9 cellular contexts compared by ENCODE assay signal in genomic region chr1:150551049-150551783, GRCh38. TPM values are rescaled to one million over a fixed set of nuclear protein-coding genes. Genes with fewer than 3 reads are reported as not detected.
DNase-seq lines count a peak whose midpoint lies in the region; ATAC-seq, FAIRE-seq and TF ChIP-seq lines count a peak whose summit lies in the region.
"Had no signal": no experiment of that assay in that cellular context is flagged by ENCODE, and none has a peak within 500 bp of the region (broad histone marks: within the 10 kb centered on the region; RNA-seq: fewer than 3 reads in every experiment).

No MANE protein-coding gene starts in this region.

- in situ Hi-C loops in HepG2 (cut with HindIII; ENCODE audit: extremely low pct_ligation_motif_present, low pct_unique_long_range_greater_than_20kb), result loop anchor here (5.0 kb wide), 1 partner anchor 84 kb away; no protein-coding TSS in a partner anchor

- no peak for DNase-seq in HFFc6
- peak; percentile 39 to 43 for DNase-seq in activated T-cell treated with anti-CD3 and anti-CD28 coated beads, Interleukin-2, amount 50 U/mL, for 48 hours
- DNase-seq in HepG2 (ENCODE audit: low spot score), result no peak
- no peak for DNase-seq in stomach
- no peak for DNase-seq in NCI-H446 treated with DMSO at 0.1 percent for 48 hours (lab: John Stamatoyannopoulos, UW)
- no peak for DNase-seq in lower leg skin (ENCODE audit: low spot score in 2 of 2)
- DNase-seq in SK-N-SH, result no peak
- DNase-seq: activated naive CD8-positive, alpha-beta T cell treated with anti-CD3 and anti-CD28 coated beads, Interleukin-2, amount 10 ng/mL, durations not matched to agents 7 days and 5 days had no signal

- no peaks in the 10 kb centered on the region for H3K9me2 ChIP-seq in SK-N-SH

- CTCF ChIA-PET in HepG2 (lab: Yijun Ruan, JAX; ENCODE audit: low intra/inter-chr PET ratio, low total read pairs) (interaction anchor here (1.0 kb wide), 1 partner anchor 87 kb away, joined by 3 read pairs; no protein-coding TSS in a partner anchor), SK-N-SH (lab: Yijun Ruan, JAX) (interaction anchor here (1.2 to 7.3 kb wide), 3 partner anchors 9 to 70 kb away, joined by 4 to 88 read pairs (median 8); no protein-coding TSS in a partner anchor)

- intact Hi-C loops in HepG2 (cut with micrococcal nuclease; ENCODE audit: unreplicated experiment) (loop anchor here (10.0 kb wide), 1 partner anchor 296 kb away; the partner anchor contains the start of gene CA14), stomach (cut with DNase I; ENCODE audit: low total_unique reads) (loop anchor here (10.0 kb wide), 1 partner anchor 74 kb away; the partner anchor contains the start of gene ENSA), lower leg skin (cut with DNase I; ENCODE audit: low total_unique reads) (loop anchor here (10.0 kb wide), 1 partner anchor 444 kb away; no protein-coding TSS in a partner anchor)

- peak overlapping the region; percentile 91; the same call in 1 of the 2 replicates for H3K4me3 Mint-ChIP-seq in HFFc6
- H3K4me3 Mint-ChIP-seq: activated naive CD8-positive, alpha-beta T cell treated with anti-CD3 and anti-CD28 coated beads, Interleukin-2, amount 10 ng/mL, durations not matched to agents 7 days and 5 days had no signal

- H2AFZ ChIP-seq in HepG2 (ENCODE audit: low read length) (no peak overlapping the region), SK-N-SH (ENCODE audit: low read depth) (no peak overlapping the region)

- H3K36me3 ChIP-seq in HepG2 (replicated peaks in 1 of 2; ENCODE audit: control insufficient read depth in 1 of 2, insufficient read depth in 2 of 2, low read length in 2 of 2), result peaks cover 0 to 4% of the 10 kb centered on the region in 2 experiments; a peak in 1 of 5 replicates
- peaks cover 0 to 27% (median 13%) of the 10 kb centered on the region in 4 donors for H3K36me3 ChIP-seq in stomach
- no peaks in the 10 kb centered on the region for H3K36me3 ChIP-seq in SK-N-SH (replicated peaks in 1 of 2; ENCODE audit: control insufficient read depth in 1 of 2, insufficient read depth in 2 of 2, low read length in 1 of 2)

- POLR2A ChIA-PET in HepG2 (lab: Yijun Ruan, JAX), result interaction anchor here (0.9 to 6.9 kb wide), 9 partner anchors 11 to 187 kb away, joined by 4 to 88 read pairs (median 6); partner anchors contain the start of genes ENSA, FALEC, MCL1 and RPRD2
- POLR2A ChIA-PET in SK-N-SH (lab: Yijun Ruan, JAX), result interaction anchor here (0.6 kb wide), 1 partner anchor 197 kb away, joined by 5 read pairs; no protein-coding TSS in a partner anchor

- peaks cover 6% of the 10 kb centered on the region for H3K36me3 Mint-ChIP-seq in HFFc6 (ENCODE audit: low read depth)
- H3K36me3 Mint-ChIP-seq: activated naive CD8-positive, alpha-beta T cell treated with anti-CD3 and anti-CD28 coated beads, Interleukin-2, amount 10 ng/mL, durations not matched to agents 7 days and 5 days had no signal

- no peak for TF ChIP-seq POLR2A in HepG2 (IDR thresholded peaks at IDR 0.05; ENCODE audit: insufficient read depth in 1 of 2, low read depth in 2 of 2, low read length in 2 of 2)
- TF ChIP-seq POLR2A in stomach (IDR thresholded peaks at IDR 0.05), result no peak
- no peak for TF ChIP-seq POLR2A in lower leg skin (IDR thresholded peaks at IDR 0.05)

- no peaks in the 10 kb centered on the region for H4K20me1 ChIP-seq in HepG2 (ENCODE audit: insufficient read depth, low read length)
- H4K20me1 ChIP-seq in SK-N-SH (ENCODE audit: insufficient read depth), result no peaks in the 10 kb centered on the region

- H3K9ac ChIP-seq in HepG2 (ENCODE audit: insufficient read depth, low read depth, low read length) (0 out of 2 replicates have a peak overlapping the region, but pooled peaks have one; percentile 21), SK-N-SH (no peak overlapping the region)

- peak overlapping the region; percentile 13 for H3K27ac ChIP-seq in HepG2 (ENCODE audit: extremely low read length, insufficient read depth, low read length)
- H3K27ac ChIP-seq in stomach, result peak overlapping the region; percentile 11 to 93 (median 85)
- H3K27ac ChIP-seq in SK-N-SH (ENCODE audit: low read depth in 2 of 2, low read length in 1 of 2), result no peak overlapping the region

- BruUV-seq in HepG2 (replicated peaks; lab: Mats Ljungman, UMichigan), result no TSS peak

- no peak for ATAC-seq in HepG2

- peaks cover 45% of the 10 kb centered on the region for H3K4me1 Mint-ChIP-seq in HFFc6 (ENCODE audit: low read depth)

- peaks cover 7% of the 10 kb centered on the region for H3K27me3 Mint-ChIP-seq in HFFc6 (ENCODE audit: insufficient read depth)

- peak overlapping the region in 1 of 3 experiments; percentile 83; a peak in 1 of 6 replicates for H3K4me3 ChIP-seq in HepG2 (replicated peaks in 1 of 3; ENCODE audit: insufficient read depth in 1 of 3, low read depth in 2 of 3, low read length in 3 of 3)
- peak overlapping the region in 1 of 4 donors; percentile 53 for H3K4me3 ChIP-seq in stomach
- H3K4me3 ChIP-seq in lower leg skin (ENCODE audit: low read depth, poor library complexity, severe bottlenecking), result no peak overlapping the region
- H3K4me3 ChIP-seq in SK-N-SH (ENCODE audit: low read depth in 2 of 2, low read length in 1 of 2), result no peak overlapping the region

- H3K4me1 ChIP-seq in HepG2 (ENCODE audit: insufficient read depth, low read length) (peaks cover 58% of the 10 kb centered on the region), stomach (peaks cover 38 to 68% (median 55%) of the 10 kb centered on the region in 4 donors), SK-N-SH (ENCODE audit: control insufficient read depth in 1 of 2, insufficient read depth in 2 of 2, low read depth in 1 of 2, low read length in 1 of 2) (peaks cover 8 to 13% of the 10 kb centered on the region in 2 experiments; a peak in 2 of 4 replicates)

- no peak for FAIRE-seq in HepG2 (lab: Jason Lieb, UNC)

- WGBS in HepG2 (ENCODE audit: low lambda C conversion rate), result 65% methylated on average over 9 of the region's 11 CpGs
- WGBS in stomach, 5 donors, result 53 to 70% (median 64%) methylated on average over 11 of the region's 11 CpGs
- 56 to 59% methylated on average over 11 of the region's 11 CpGs for WGBS in lower leg skin, 2 donors
- 91% methylated on average over 7 of the region's 11 CpGs for WGBS in SK-N-SH (ENCODE audit: low lambda C conversion rate)

- TF ChIP-seq RAD21 in HepG2 (CRISPR knock-in tag; IDR thresholded peaks at IDR 0.05) (no peak), SK-N-SH (IDR thresholded peaks at IDR 0.05; ENCODE audit: low read length) (no peak)

- TF ChIP-seq CTCF in HFFc6 (IDR thresholded peaks at IDR 0.05) (no peak), HepG2 (CRISPR knock-in tag; IDR thresholded peaks at IDR 0.05) (no peak), stomach (IDR thresholded peaks at IDR 0.05) (no peak), lower leg skin (IDR thresholded peaks at IDR 0.05) (no peak), SK-N-SH (IDR thresholded peaks at IDR 0.05) (no peak)

- no peak for TF ChIP-seq EP300 in HepG2 (IDR thresholded peaks at IDR 0.05; ENCODE audit: low read depth in 2 of 2, low read length in 2 of 2)
- TF ChIP-seq EP300 in HepG2 (CRISPR knock-in tag; IDR thresholded peaks at IDR 0.05; ENCODE audit: borderline replicate concordance), result no peak
- no peak for TF ChIP-seq EP300 in stomach (IDR thresholded peaks at IDR 0.05)
- TF ChIP-seq EP300 in SK-N-SH (IDR thresholded peaks at IDR 0.05; ENCODE audit: borderline replicate concordance in 1 of 2, low read depth in 1 of 2, low read length in 1 of 2), result no peak

- no peaks in the 10 kb centered on the region for H3K9me3 ChIP-seq in HepG2 (ENCODE audit: low read length)
- H3K9me3 ChIP-seq in stomach, result no peaks in the 10 kb centered on the region
- no peaks in the 10 kb centered on the region for H3K9me3 ChIP-seq in SK-N-SH

- H3K4me2 ChIP-seq in HepG2 (ENCODE audit: low read depth, low read length) (peak overlapping the region; percentile 100), SK-N-SH (no peak overlapping the region)

- H3K27ac Mint-ChIP-seq in HFFc6, result peak overlapping the region; percentile 68
- H3K27ac Mint-ChIP-seq: activated naive CD8-positive, alpha-beta T cell treated with anti-CD3 and anti-CD28 coated beads, Interleukin-2, amount 10 ng/mL, durations not matched to agents 7 days and 5 days had no signal

- H3K27me3 ChIP-seq in HepG2 (ENCODE audit: control insufficient read depth in 1 of 2, insufficient read depth in 2 of 2, low read length in 2 of 2), result no peaks in the 10 kb centered on the region; a peak in 1 of 5 replicates
- no peaks in the 10 kb centered on the region for H3K27me3 ChIP-seq in stomach
- H3K27me3 ChIP-seq in SK-N-SH (ENCODE audit: insufficient read depth), result no peaks in the 10 kb centered on the region

- no peaks in the 10 kb centered on the region for H3K9me3 Mint-ChIP-seq in HFFc6
- H3K9me3 Mint-ChIP-seq: activated naive CD8-positive, alpha-beta T cell treated with anti-CD3 and anti-CD28 coated beads, Interleukin-2, amount 10 ng/mL, durations not matched to agents 7 days and 5 days had no signal

- no peaks in the 10 kb centered on the region for H3K79me2 ChIP-seq in HepG2 (ENCODE audit: insufficient read depth, low read length)
- H3K79me2 ChIP-seq in SK-N-SH (ENCODE audit: insufficient read depth), result no peaks in the 10 kb centered on the region

- H3F3A ChIP-seq in SK-N-SH (replicated peaks; ENCODE audit: insufficient read depth), result peaks cover 17% of the 10 kb centered on the region

RNA-seq across cellular contexts. Expression of gene ADAMTSL4, which starts 2.0 kb away (rescaled TPM):
- total RNA-seq in HFFc6 (2021; fragmentation: NEBNext Ultra II Directional; extraction: Animal tissue kit (Norgen Biotek cat#: 25700)), result 10 to 100 TPM; 33.7 to 61.2 (median 38.2) TPM
- total RNA-seq in HepG2 (2016; rRNA removed; fragmentation: Illumina TruSeq; extraction: Trizol) (1.9 and 3.9 TPM in 2 replicates), stomach (10 to 100 TPM in 3 of 5 donors, 1 to 10 TPM in 2; 4.9 to 32.3 (median 11.7) TPM), lower leg skin (10 to 100 TPM; 10.1 to 15.9 (median 13.6) TPM)
- 1.3 and 1.4 TPM in 2 replicates for total RNA-seq in HepG2 (2016; cell fraction: cytosol; rRNA removed; fragmentation: Illumina TruSeq; extraction: Trizol; ENCODE audit: low read depth)
- 1.4 and 3.5 TPM in 2 replicates for total RNA-seq in HepG2 (2016; cell fraction: insoluble cytoplasmic fraction; rRNA removed; fragmentation: Illumina TruSeq; extraction: Trizol)
- total RNA-seq in HepG2 (2016; cell fraction: membrane; rRNA removed; fragmentation: Illumina TruSeq; extraction: Trizol), result 2.8 TPM in 2 replicates
- total RNA-seq in HepG2 (2016; cell fraction: nucleus; rRNA removed; fragmentation: Illumina TruSeq; extraction: Trizol), result 5.1 and 8.0 TPM in 2 replicates
- polyA plus RNA-seq in HepG2 (2011; rRNA removed) (15.1 and 16.4 TPM in 2 replicates), stomach (10 to 100 TPM in 1 of 3 donors, 1 to 10 TPM in 2; 7.5 to 54.2 (median 8.7) TPM), SK-N-SH (2012; rRNA removed) (2.4 and 3.4 TPM in 2 replicates)
- 7.9 and 8.3 TPM in 2 replicates for polyA plus RNA-seq in HepG2 (2011; cell fraction: cytosol; rRNA removed)
- polyA plus RNA-seq in HepG2 (2011; cell fraction: nucleus; rRNA removed), result 81.6 and 99.7 TPM in 2 replicates
- 6.4 and 10.9 TPM in 2 replicates for polyA plus RNA-seq in HepG2 (2012)
- polyA plus RNA-seq in HepG2 (2016; cell fraction: cytosol; fragmentation: Illumina TruSeq; extraction: Trizol; ENCODE audit: low read depth), result 0.93 and 1.3 TPM in 2 replicates
- 4.0 and 4.2 TPM in 2 replicates for polyA plus RNA-seq in HepG2 (2016; cell fraction: insoluble cytoplasmic fraction; fragmentation: Illumina TruSeq; extraction: Trizol; ENCODE audit: low read depth)
- polyA plus RNA-seq in HepG2 (2016; cell fraction: membrane; fragmentation: Illumina TruSeq; extraction: Trizol; ENCODE audit: low read depth), result 3.3 and 3.7 TPM in 2 replicates
- 32.6 and 38.0 TPM in 2 replicates for polyA plus RNA-seq in HepG2 (2016; cell fraction: nucleus; fragmentation: Illumina TruSeq; extraction: Trizol; ENCODE audit: insufficient read depth, low read depth)
- 5.9 and 8.8 TPM in 2 replicates for polyA minus RNA-seq in HepG2 (2011; rRNA and poly(A)+ RNA removed; ENCODE audit: low replicate concordance)
- 5.3 and 6.0 TPM in 2 replicates for polyA minus RNA-seq in HepG2 (2011; cell fraction: cytosol; rRNA and poly(A)+ RNA removed)
- polyA minus RNA-seq in HepG2 (2011; cell fraction: nucleus; rRNA and poly(A)+ RNA removed), result 9.4 TPM in 2 replicates
- polyA plus RNA-seq in SK-N-SH (2012; cell fraction: cytosol; rRNA removed), result 1.9 and 3.0 TPM in 2 replicates
- polyA plus RNA-seq in SK-N-SH (2012; cell fraction: nucleus; rRNA removed), result 11.2 and 16.1 TPM in 2 replicates

RNA-seq across cellular contexts. Expression of gene MCL1, which starts 28.2 kb away (rescaled TPM):
- 100 to 1,000 TPM; 155 to 170 (median 164) TPM for total RNA-seq in HFFc6 (2021; fragmentation: NEBNext Ultra II Directional; extraction: Animal tissue kit (Norgen Biotek cat#: 25700))
- total RNA-seq in HepG2 (2016; rRNA removed; fragmentation: Illumina TruSeq; extraction: Trizol) (113 and 125 TPM in 2 replicates), stomach (100 to 1,000 TPM in 4 of 5 donors, 10 to 100 TPM in 1; 87.5 to 330 (median 142) TPM), lower leg skin (100 to 1,000 TPM; 282 to 445 (median 360) TPM)
- 16.3 and 19.0 TPM in 2 replicates for total RNA-seq in HepG2 (2016; cell fraction: cytosol; rRNA removed; fragmentation: Illumina TruSeq; extraction: Trizol; ENCODE audit: low read depth)
- 108 and 127 TPM in 2 replicates for total RNA-seq in HepG2 (2016; cell fraction: insoluble cytoplasmic fraction; rRNA removed; fragmentation: Illumina TruSeq; extraction: Trizol)
- 41.9 and 48.9 TPM in 2 replicates for total RNA-seq in HepG2 (2016; cell fraction: membrane; rRNA removed; fragmentation: Illumina TruSeq; extraction: Trizol)
- 150 and 151 TPM in 2 replicates for total RNA-seq in HepG2 (2016; cell fraction: nucleus; rRNA removed; fragmentation: Illumina TruSeq; extraction: Trizol)
- polyA plus RNA-seq in HepG2 (2011; rRNA removed) (69.5 and 70.6 TPM in 2 replicates), stomach (100 to 1,000 TPM in 2 of 3 donors, 10 to 100 TPM in 1; 77.7 to 127 (median 115) TPM), SK-N-SH (2012; rRNA removed) (110 and 131 TPM in 2 replicates)
- polyA plus RNA-seq in HepG2 (2011; cell fraction: cytosol; rRNA removed), result 40.6 and 51.3 TPM in 2 replicates
- 127 and 138 TPM in 2 replicates for polyA plus RNA-seq in HepG2 (2011; cell fraction: nucleus; rRNA removed)
- polyA plus RNA-seq in HepG2 (2012), result 59.5 and 80.1 TPM in 2 replicates
- 5.6 and 6.4 TPM in 2 replicates for polyA plus RNA-seq in HepG2 (2016; cell fraction: cytosol; fragmentation: Illumina TruSeq; extraction: Trizol; ENCODE audit: low read depth)
- polyA plus RNA-seq in HepG2 (2016; cell fraction: insoluble cytoplasmic fraction; fragmentation: Illumina TruSeq; extraction: Trizol; ENCODE audit: low read depth), result 99.4 and 100.0 TPM in 2 replicates
- polyA plus RNA-seq in HepG2 (2016; cell fraction: membrane; fragmentation: Illumina TruSeq; extraction: Trizol; ENCODE audit: low read depth), result 21.9 and 23.4 TPM in 2 replicates
- 207 and 216 TPM in 2 replicates for polyA plus RNA-seq in HepG2 (2016; cell fraction: nucleus; fragmentation: Illumina TruSeq; extraction: Trizol; ENCODE audit: insufficient read depth, low read depth)
- 65.4 and 90.8 TPM in 2 replicates for polyA minus RNA-seq in HepG2 (2011; rRNA and poly(A)+ RNA removed; ENCODE audit: low replicate concordance)
- 72.9 and 73.2 TPM in 2 replicates for polyA minus RNA-seq in HepG2 (2011; cell fraction: cytosol; rRNA and poly(A)+ RNA removed)
- polyA minus RNA-seq in HepG2 (2011; cell fraction: nucleus; rRNA and poly(A)+ RNA removed), result 152 and 196 TPM in 2 replicates
- polyA plus RNA-seq in SK-N-SH (2012; cell fraction: cytosol; rRNA removed), result 70.8 and 82.9 TPM in 2 replicates
- polyA plus RNA-seq in SK-N-SH (2012; cell fraction: nucleus; rRNA removed), result 354 and 429 TPM in 2 replicates

RNA-seq across cellular contexts. Expression of gene FALEC, which starts 35.7 kb away (rescaled TPM):
- under 1 TPM in 2 of 6 experiments, not detected in 4; 0.43 to 0.59 TPM for total RNA-seq in HFFc6 (2021; fragmentation: NEBNext Ultra II Directional; extraction: Animal tissue kit (Norgen Biotek cat#: 25700))
- total RNA-seq in HepG2 (2016; rRNA removed; fragmentation: Illumina TruSeq; extraction: Trizol) (0.71 TPM in 1 of 2 replicates, not detected in the other), stomach (not detected), lower leg skin (1 to 10 TPM in 1 of 4 donors, not detected in 3; 1.1 TPM)
- total RNA-seq in HepG2 (2016; cell fraction: cytosol; rRNA removed; fragmentation: Illumina TruSeq; extraction: Trizol; ENCODE audit: low read depth), result 1.2 and 1.9 TPM in 2 replicates
- total RNA-seq in HepG2 (2016; cell fraction: insoluble cytoplasmic fraction; rRNA removed; fragmentation: Illumina TruSeq; extraction: Trizol), result 0.40 and 1.6 TPM in 2 replicates
- total RNA-seq in HepG2 (2016; cell fraction: membrane; rRNA removed; fragmentation: Illumina TruSeq; extraction: Trizol), result 1.9 and 2.4 TPM in 2 replicates
- total RNA-seq in HepG2 (2016; cell fraction: nucleus; rRNA removed; fragmentation: Illumina TruSeq; extraction: Trizol), result 0.84 TPM in 1 of 2 replicates, not detected in the other
- polyA plus RNA-seq in HepG2 (2011; rRNA removed) (0.20 and 0.33 TPM in 2 replicates), stomach (under 1 TPM in 1 of 3 donors, not detected in 2; 0.93 TPM), SK-N-SH (2012; rRNA removed) (0.50 and 0.72 TPM in 2 replicates)
- polyA plus RNA-seq in HepG2 (2011; cell fraction: cytosol; rRNA removed), result 0.48 TPM in 1 of 2 replicates, not detected in the other
- polyA plus RNA-seq in HepG2 (2011; cell fraction: nucleus; rRNA removed), result 0.45 TPM in 1 of 2 replicates, not detected in the other
- polyA plus RNA-seq in HepG2 (2012), result 0.41 and 0.44 TPM in 2 replicates
- 1.0 and 1.6 TPM in 2 replicates for polyA plus RNA-seq in HepG2 (2016; cell fraction: cytosol; fragmentation: Illumina TruSeq; extraction: Trizol; ENCODE audit: low read depth)
- 0.53 and 1.0 TPM in 2 replicates for polyA plus RNA-seq in HepG2 (2016; cell fraction: insoluble cytoplasmic fraction; fragmentation: Illumina TruSeq; extraction: Trizol; ENCODE audit: low read depth)
- 0.48 and 1.3 TPM in 2 replicates for polyA plus RNA-seq in HepG2 (2016; cell fraction: membrane; fragmentation: Illumina TruSeq; extraction: Trizol; ENCODE audit: low read depth)
- polyA plus RNA-seq in HepG2 (2016; cell fraction: nucleus; fragmentation: Illumina TruSeq; extraction: Trizol; ENCODE audit: insufficient read depth, low read depth), result 3.8 and 3.9 TPM in 2 replicates
- polyA minus RNA-seq in HepG2 (2011; rRNA and poly(A)+ RNA removed; ENCODE audit: low replicate concordance), result not detected in 2 replicates
- not detected in 2 replicates for polyA minus RNA-seq in HepG2 (2011; cell fraction: cytosol; rRNA and poly(A)+ RNA removed)
- 1.6 TPM in 1 of 2 replicates, not detected in the other for polyA minus RNA-seq in HepG2 (2011; cell fraction: nucleus; rRNA and poly(A)+ RNA removed)
- polyA plus RNA-seq in SK-N-SH (2012; cell fraction: cytosol; rRNA removed), result 0.13 and 0.37 TPM in 2 replicates
- 0.68 and 0.89 TPM in 2 replicates for polyA plus RNA-seq in SK-N-SH (2012; cell fraction: nucleus; rRNA removed)
- total RNA-seq: M059J had no signal

RNA-seq across cellular contexts. Expression of gene ECM1, which starts 43.3 kb away (rescaled TPM):
- 10 to 100 TPM; 30.8 to 52.0 (median 46.5) TPM for total RNA-seq in HFFc6 (2021; fragmentation: NEBNext Ultra II Directional; extraction: Animal tissue kit (Norgen Biotek cat#: 25700))
- total RNA-seq in HepG2 (2016; rRNA removed; fragmentation: Illumina TruSeq; extraction: Trizol) (0.13 and 0.42 TPM in 2 replicates), stomach (10 to 100 TPM in 2 of 5 donors, 1 to 10 TPM in 3; 1.7 to 29.3 (median 6.5) TPM), lower leg skin (100 to 1,000 TPM in 1 of 4 donors, 10 to 100 TPM in 3; 64.1 to 131 (median 86.2) TPM)
- 0.20 and 0.26 TPM in 2 replicates for total RNA-seq in HepG2 (2016; cell fraction: cytosol; rRNA removed; fragmentation: Illumina TruSeq; extraction: Trizol; ENCODE audit: low read depth)
- total RNA-seq in HepG2 (2016; cell fraction: insoluble cytoplasmic fraction; rRNA removed; fragmentation: Illumina TruSeq; extraction: Trizol), result 0.32 TPM in 1 of 2 replicates, not detected in the other
- 0.19 and 0.31 TPM in 2 replicates for total RNA-seq in HepG2 (2016; cell fraction: membrane; rRNA removed; fragmentation: Illumina TruSeq; extraction: Trizol)
- total RNA-seq in HepG2 (2016; cell fraction: nucleus; rRNA removed; fragmentation: Illumina TruSeq; extraction: Trizol), result 0.53 and 0.84 TPM in 2 replicates
- polyA plus RNA-seq in HepG2 (2011; rRNA removed) (1.0 and 1.4 TPM in 2 replicates), stomach (100 to 1,000 TPM in 1 of 3 donors, 1 to 10 TPM in 2; 3.1 to 345 (median 6.8) TPM), SK-N-SH (2012; rRNA removed) (20.2 and 32.3 TPM in 2 replicates)
- 0.47 and 0.51 TPM in 2 replicates for polyA plus RNA-seq in HepG2 (2011; cell fraction: cytosol; rRNA removed)
- polyA plus RNA-seq in HepG2 (2011; cell fraction: nucleus; rRNA removed), result 4.9 and 5.0 TPM in 2 replicates
- polyA plus RNA-seq in HepG2 (2012), result 0.64 and 1.1 TPM in 2 replicates
- polyA plus RNA-seq in HepG2 (2016; cell fraction: cytosol; fragmentation: Illumina TruSeq; extraction: Trizol; ENCODE audit: low read depth), result 0.29 and 0.53 TPM in 2 replicates
- polyA plus RNA-seq in HepG2 (2016; cell fraction: insoluble cytoplasmic fraction; fragmentation: Illumina TruSeq; extraction: Trizol; ENCODE audit: low read depth), result 0.15 TPM in 1 of 2 replicates, not detected in the other
- polyA plus RNA-seq in HepG2 (2016; cell fraction: membrane; fragmentation: Illumina TruSeq; extraction: Trizol; ENCODE audit: low read depth), result 0.24 and 0.42 TPM in 2 replicates
- polyA plus RNA-seq in HepG2 (2016; cell fraction: nucleus; fragmentation: Illumina TruSeq; extraction: Trizol; ENCODE audit: insufficient read depth, low read depth), result 3.5 TPM in 2 replicates
- 0.20 and 8.4 TPM in 2 replicates for polyA minus RNA-seq in HepG2 (2011; rRNA and poly(A)+ RNA removed; ENCODE audit: low replicate concordance)
- 0.69 TPM in 1 of 2 replicates, not detected in the other for polyA minus RNA-seq in HepG2 (2011; cell fraction: cytosol; rRNA and poly(A)+ RNA removed)
- 0.90 and 0.99 TPM in 2 replicates for polyA minus RNA-seq in HepG2 (2011; cell fraction: nucleus; rRNA and poly(A)+ RNA removed)
- polyA plus RNA-seq in SK-N-SH (2012; cell fraction: cytosol; rRNA removed), result 9.6 and 16.2 TPM in 2 replicates
- 35.6 and 37.4 TPM in 2 replicates for polyA plus RNA-seq in SK-N-SH (2012; cell fraction: nucleus; rRNA removed)

Comparison
In these comparisons a context has a peak if more than half of its experiments do, and no peak if none do; other contexts are left out.
1. DNase-seq: peak in activated T-cell treated with anti-CD3 and anti-CD28 coated beads, Interleukin-2, amount 50 U/mL, for 48 hours (2 of 2); none in HFFc6 (single experiment), HepG2 (single experiment), stomach (single experiment), NCI-H446 treated with DMSO at 0.1 percent for 48 hours (single experiment), lower leg skin (0 of 2) and SK-N-SH (single experiment).
2. H3K27ac ChIP-seq: peak in HepG2 (single experiment) and stomach (5 of 5); none in SK-N-SH (0 of 2).